Comparison of ENCODE assay signal across 21 cellular contexts in genomic region chr4:8088966-8089491, GRCh38.
DNase-seq lines count a peak whose midpoint lies in the region; ATAC-seq, FAIRE-seq and TF ChIP-seq lines count a peak whose summit lies in the region.
"Had no signal": no experiment of that assay in that cellular context is flagged by ENCODE, and none has a peak within 500 bp of the region (broad histone marks: within the 10 kb centered on the region; RNA-seq: fewer than 3 reads in every experiment).

No MANE protein-coding gene starts in this region.

- no peaks in the 10 kb centered on the region for H3K27me3 ChIP-seq in right atrium auricular region
- no peaks in the 10 kb centered on the region for H3K27me3 ChIP-seq in psoas muscle (ENCODE audit: insufficient read depth in 3 of 3, low read length in 2 of 3)

- DNase-seq in Right ventricle myocardium inferior (ENCODE audit: missing footprints) (peak; percentile 17), right atrium auricular region (ENCODE audit: low spot score) (no peak), RPMI8226 (peak; percentile 9), kidney (peak; percentile 28), psoas muscle (peak; percentile 13 to 57), lower leg skin (ENCODE audit: low spot score in 2 of 2) (no peak), mucosa of gallbladder (ENCODE audit: low spot score) (no peak)
- DNase-seq in activated CD8-positive, alpha-beta memory T cell treated with anti-CD3 and anti-CD28 coated beads for 24 hours, result no peak
- DNase-seq: AML-193; CD4-positive, alpha-beta memory T cell; DMS153; DMS79 treated with DMSO at 0.1 percent for 48 hours; GF-D8; GM23248; HFFc6 had no signal

- H3K36me3 ChIP-seq in right atrium auricular region (no peaks in the 10 kb centered on the region), kidney (ENCODE audit: control insufficient read depth in 1 of 2, insufficient read depth in 2 of 2, low read length in 2 of 2) (no peaks in the 10 kb centered on the region), psoas muscle (ENCODE audit: insufficient read depth in 1 of 2, low read depth in 1 of 2) (peaks cover 0 to 50% of the 10 kb centered on the region in 2 donors)

- H3K27ac ChIP-seq in right atrium auricular region (no peak overlapping the region), kidney (ENCODE audit: low read depth in 2 of 2, low read length in 2 of 2) (no peak overlapping the region), psoas muscle (peak overlapping the region; percentile 27)
- H3K27ac ChIP-seq: 22Rv1, A549, C4-2B, GM23248, HL-60 had no signal

- FAIRE-seq in kidney (lab: Jason Lieb, UNC), result no peak
- FAIRE-seq: A549, H54 had no signal

- peaks cover 5 to 9% of the 10 kb centered on the region in 2 donors for H3K9me3 ChIP-seq in right atrium auricular region
- H3K9me3 ChIP-seq in kidney (ENCODE audit: control insufficient read depth in 1 of 2, low read length in 2 of 2), result peaks cover 0 to 9% of the 10 kb centered on the region in 2 donors
- no peaks in the 10 kb centered on the region for H3K9me3 ChIP-seq in psoas muscle

- ATAC-seq in Right ventricle myocardium inferior (no peak), psoas muscle (peak; percentile 17 to 26 (median 23))
- ATAC-seq: A549, HCT116 had no signal

- intact Hi-C loops in Right ventricle myocardium inferior (cut with DNase I), result no loop called here
- intact Hi-C loops in kidney (cut with DNase I), result no loop called here
- intact Hi-C loops in psoas muscle (cut with DNase I), result no loop called here
- intact Hi-C loops in lower leg skin (cut with DNase I; ENCODE audit: low total_unique reads), result no loop called here

- H3K4me1 ChIP-seq in right atrium auricular region (peaks cover 0 to 15% of the 10 kb centered on the region in 2 donors), kidney (ENCODE audit: control insufficient read depth in 1 of 2, insufficient read depth in 1 of 2, low read depth in 1 of 2, low read length in 2 of 2) (no peaks in the 10 kb centered on the region), psoas muscle (peaks cover 3% of the 10 kb centered on the region)
- H3K4me1 ChIP-seq: A549 had no signal

- no peak overlapping the region for H3K9ac ChIP-seq in kidney (ENCODE audit: low read length in 2 of 2)
- H3K9ac ChIP-seq: GM23248 had no signal

- H3K4me3 ChIP-seq in right atrium auricular region (no peak overlapping the region), kidney (ENCODE audit: low read length in 2 of 2) (no peak overlapping the region), psoas muscle (no peak overlapping the region), lower leg skin (ENCODE audit: low read depth, poor library complexity, severe bottlenecking) (no peak overlapping the region)
- H3K4me3 ChIP-seq: A549, GM23248 had no signal

- 66 to 80% (median 69%) methylated on average over 12 of the region's 12 CpGs for WGBS in psoas muscle, 3 donors
- whole genome bisulfite sequencing in lower leg skin, 2 donors, result 85 to 90% methylated on average over 12 of the region's 12 CpGs

- TF ChIP-seq CTCF in right atrium auricular region (IDR thresholded peaks at IDR 0.05) (no peak), kidney (IDR thresholded peaks at IDR 0.05; ENCODE audit: borderline replicate concordance, extremely low read depth, insufficient read depth) (no peak), psoas muscle (IDR thresholded peaks at IDR 0.05) (no peak), lower leg skin (IDR thresholded peaks at IDR 0.05) (no peak)

- no peak for TF ChIP-seq POLR2A in lower leg skin (IDR thresholded peaks at IDR 0.05)

Comparison
In these comparisons a context has a peak if more than half of its experiments do, and no peak if none do; other contexts are left out.
1. DNase-seq: peak in Right ventricle myocardium inferior (single experiment), RPMI8226 (single experiment), kidney (single experiment) and psoas muscle (2 of 2); none in right atrium auricular region (single experiment), lower leg skin (0 of 2), activated CD8-positive, alpha-beta memory T cell treated with anti-CD3 and anti-CD28 coated beads for 24 hours (single experiment) and mucosa of gallbladder (single experiment).